In the genomic region with DNA sequence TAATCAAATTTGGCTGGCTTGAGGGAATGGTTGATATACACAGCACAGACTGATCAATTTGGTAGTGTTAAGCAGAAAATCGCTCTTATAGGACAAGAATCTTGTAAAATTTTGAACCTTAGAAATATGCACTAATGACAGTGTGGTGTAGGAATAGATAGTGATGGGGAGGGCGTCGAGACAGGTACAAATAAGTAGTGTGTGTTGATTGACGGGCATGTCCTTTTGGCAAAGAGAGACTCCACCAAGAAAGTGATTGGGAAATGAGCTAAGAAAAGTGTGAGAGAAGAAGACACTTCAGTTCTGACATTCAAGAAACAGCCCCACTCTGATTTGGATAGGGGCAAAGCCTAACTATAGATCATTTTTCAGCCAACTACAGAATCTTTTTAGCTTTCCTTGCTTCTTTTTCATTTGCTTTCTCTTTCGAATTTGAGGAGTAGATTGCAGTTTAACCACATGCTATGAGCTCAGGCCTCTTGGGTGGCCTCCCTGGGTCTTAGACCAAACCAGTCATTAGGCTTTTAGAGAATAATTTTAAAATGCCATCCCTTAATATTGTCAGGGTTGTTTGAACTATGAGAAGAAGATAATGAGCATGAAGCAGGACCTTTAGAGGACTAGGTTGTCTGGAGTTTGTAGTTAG, we compare ENCODE assay signal across 9 cellular contexts.
DNase-seq lines count a peak whose midpoint lies in the region; ATAC-seq and TF ChIP-seq lines count a peak whose summit lies in the region.
"Had no signal": no experiment of that assay in that cellular context is flagged by ENCODE, and none has a peak within 500 bp of the region (broad histone marks: within the 10 kb centered on the region; RNA-seq: fewer than 3 reads in every experiment).

No MANE protein-coding gene starts in this region.

- peak overlapping the region; percentile 1 for H3K27ac Mint-ChIP-seq in activated T-cell treated with anti-CD3 and anti-CD28 coated beads, Interleukin-2, amount 50 U/mL, for 24 hours

- H3K4me3 Mint-ChIP-seq in activated T-cell treated with anti-CD3 and anti-CD28 coated beads, Interleukin-2, amount 50 U/mL, for 24 hours, result no peak overlapping the region

- ATAC-seq in HG03439 (IDR thresholded peaks at IDR 0.05; ENCODE audit: unreplicated experiment) (peak; percentile 66), esophagus mucosa (peak; percentile 4)

- H3K27me3 ChIP-seq in tibial nerve, result no peaks in the 10 kb centered on the region

- H3K4me1 ChIP-seq in tibial nerve, result peaks cover 0 to 18% (median 4%) of the 10 kb centered on the region in 4 donors

- no peaks in the 10 kb centered on the region for H3K27me3 Mint-ChIP-seq in activated T-cell treated with anti-CD3 and anti-CD28 coated beads, Interleukin-2, amount 50 U/mL, for 24 hours

- H3K4me3 ChIP-seq in tibial nerve, result no peak overlapping the region
- H3K4me3 ChIP-seq: SK-N-MC had no signal

- no peaks in the 10 kb centered on the region for H3K9me3 Mint-ChIP-seq in activated T-cell treated with anti-CD3 and anti-CD28 coated beads, Interleukin-2, amount 50 U/mL, for 24 hours

- DNase-seq in activated T-cell treated with anti-CD3 and anti-CD28 coated beads, Interleukin-2, amount 50 U/mL, for 24 hours, result no peak
- DNase-seq in activated T-cell treated with anti-CD3 and anti-CD28 coated beads for 4 hours (no peak), tibial nerve (ENCODE audit: low spot score in 2 of 2) (no peak), retina (no peak), occipital lobe (lab: John Stamatoyannopoulos, UW) (no peak)
- no peak for DNase-seq in stimulated activated CD4-positive, alpha-beta T cell treated with anti-CD3 and anti-CD28 coated beads, Interleukin-12 subunit alpha, Interleukin-12 subunit beta, amount 100 ng/mL, for 4 hours

- H3K36me3 Mint-ChIP-seq in activated T-cell treated with anti-CD3 and anti-CD28 coated beads, Interleukin-2, amount 50 U/mL, for 24 hours (ENCODE audit: low read depth), result peaks cover 11% of the 10 kb centered on the region

- TF ChIP-seq EP300 in tibial nerve (IDR thresholded peaks at IDR 0.05), result no peak

- no peaks in the 10 kb centered on the region for H3K9me3 ChIP-seq in tibial nerve

- no peaks in the 10 kb centered on the region for H3K36me3 ChIP-seq in tibial nerve

- no peak for TF ChIP-seq CTCF in tibial nerve (IDR thresholded peaks at IDR 0.05)

- H3K4me1 Mint-ChIP-seq in activated T-cell treated with anti-CD3 and anti-CD28 coated beads, Interleukin-2, amount 50 U/mL, for 24 hours (ENCODE audit: low read depth), result peaks cover 56% of the 10 kb centered on the region

- H3K27ac ChIP-seq in tibial nerve, result peak overlapping the region in 3 of 4 donors; percentile 23 to 74 (median 61)
- H3K27ac ChIP-seq: SK-N-MC had no signal

- TF ChIP-seq POLR2A in tibial nerve (IDR thresholded peaks at IDR 0.05), result no peak

- WGBS in tibial nerve, 2 donors, result 83% methylated on average over 5 of the region's 5 CpGs
